ENCODE assay signal across 1 cellular context in genomic region chr17:42146911-42147607, GRCh38.
TF ChIP-seq lines count a peak whose summit lies in the region.

No MANE protein-coding gene starts in this region.

TF ChIP-seq in GM12878, 131 proteins besides CTCF, POLR2A, EP300 and RAD21:
- TF ChIP-seq ZNF622 (IDR thresholded peaks at IDR 0.05) (no peak), SUZ12 (IDR thresholded peaks at IDR 0.05; ENCODE audit: unreplicated experiment) (no peak), HDAC6 (IDR thresholded peaks at IDR 0.05; ENCODE audit: unreplicated experiment) (no peak), BHLHE40 (IDR thresholded peaks at IDR 0.05; ENCODE audit: borderline replicate concordance in 1 of 2, low read depth in 2 of 2, low read length in 1 of 2) (no peak), ZNF217 (IDR thresholded peaks at IDR 0.05) (no peak), CEBPZ (IDR thresholded peaks at IDR 0.05; ENCODE audit: low read depth, low read length) (no peak), MEF2A (IDR thresholded peaks at IDR 0.05; ENCODE audit: insufficient read depth, low read depth, low read length) (no peak), POLR2AphosphoS2 (IDR thresholded peaks at IDR 0.05; ENCODE audit: low read depth, low read length) (no peak), ATF2 (IDR thresholded peaks at IDR 0.05; ENCODE audit: low read length) (no peak), SREBF2 (IDR thresholded peaks at IDR 0.05; ENCODE audit: low read length) (no peak), CHD4 (IDR thresholded peaks at IDR 0.05) (no peak)
TF ChIP-seq in GM12878: peak in this region for 0.
